8 cellular contexts compared by ENCODE assay signal in the genomic region with DNA sequence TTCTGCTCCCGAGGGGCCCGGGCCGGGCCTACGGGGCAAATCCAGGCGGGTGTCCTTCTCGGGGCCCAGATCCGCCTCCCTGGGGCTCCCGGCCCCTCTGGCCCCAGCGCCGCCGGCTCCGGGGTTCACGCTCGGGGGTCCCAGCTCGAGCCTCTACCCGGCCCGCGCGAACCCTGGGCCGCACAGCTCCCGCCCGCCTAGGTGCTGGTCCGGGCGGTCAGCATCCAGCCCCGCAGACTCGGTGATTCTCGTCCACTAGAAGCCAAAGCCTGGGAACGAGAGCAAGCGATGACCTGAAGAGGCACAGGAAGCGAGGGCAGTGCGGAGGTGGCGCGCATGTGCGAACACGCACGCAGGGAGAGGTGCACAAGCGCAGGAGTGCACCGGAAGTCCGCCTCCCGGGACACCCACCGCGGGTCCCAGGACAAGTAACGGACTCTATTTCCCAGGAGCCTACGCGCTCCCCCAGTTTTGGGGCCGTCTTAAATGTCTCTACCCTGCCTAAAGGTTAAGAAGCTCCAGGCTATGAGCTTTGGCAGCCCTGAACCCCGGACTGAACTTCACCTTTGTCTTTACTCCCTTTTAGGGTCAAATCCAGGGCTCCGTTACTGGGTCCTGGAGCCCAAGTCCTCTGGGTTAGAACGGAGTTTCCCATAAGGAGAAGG. TPM values are rescaled to one million over a fixed set of nuclear protein-coding genes. Genes with fewer than 3 reads are reported as not detected.
DNase-seq lines count a peak whose midpoint lies in the region; ATAC-seq, FAIRE-seq and TF ChIP-seq lines count a peak whose summit lies in the region.
"Not testable (repeated sequence)": the region's sequence is repeated elsewhere in the genome, so short reads cannot be mapped to it uniquely, and the experiment has no call there.

Gene POM121C, minus strand, starts transcription at position 321 of the 665 bp plus-strand sequence. CDS start 44,803 bp downstream, outside the sequence.

- TF ChIP-seq RAD21 in H1 (IDR thresholded peaks at IDR 0.05 in 1 of 2, conservative IDR thresholded peaks at IDR 0.05 in 1 of 2; ENCODE audit: low read depth in 2 of 2, low read length in 2 of 2): not testable (repeated sequence)

- not testable (repeated sequence) for H4K8ac ChIP-seq in H1 (ENCODE audit: extremely low read depth, insufficient read depth, low read length)

- H2AK5ac ChIP-seq in H1 (ENCODE audit: low read depth, low read length): not testable (repeated sequence)

- not testable (repeated sequence) for TF ChIP-seq EP300 in H1 (IDR thresholded peaks at IDR 0.05; ENCODE audit: borderline replicate concordance in 1 of 2, low read depth in 2 of 2, low read length in 2 of 2)

- 0 out of 2 replicates have a peak within 1 kb of the TSS, but pooled peaks have one; percentile 78 for H2BK5ac ChIP-seq in H1 (ENCODE audit: low read depth, low read length)

- POLR2A ChIA-PET in H1 (lab: Charles Lee; ENCODE audit: partially characterized antibody): interaction anchor here (0.7 to 1.3 kb wide), 3 partner anchors 45 to 158 kb away, joined by 3 to 6 read pairs (median 4); no protein-coding TSS in a partner anchor

- H3K23ac ChIP-seq in H1 (ENCODE audit: insufficient read length): not testable (repeated sequence)

- not testable (repeated sequence) for H3K23me2 ChIP-seq in H1 (ENCODE audit: low read depth, low read length)

- H3K4me1 ChIP-seq in H1 (replicated peaks in 1 of 4; ENCODE audit: control insufficient read depth in 3 of 4, insufficient read depth in 4 of 4, low read length in 3 of 4): not testable (repeated sequence)

- H2BK20ac ChIP-seq in H1 (ENCODE audit: low read length): not testable (repeated sequence)

- H3K56ac ChIP-seq in H1 (replicated peaks; ENCODE audit: insufficient read length, low read depth, low read length): not testable (repeated sequence)

- DNase-seq in COLO829 (ENCODE audit: low spot score) (peak; percentile 81), HT1080 (ENCODE audit: low read depth) (peak; percentile 87), NOMO-1 treated with DMSO at 0.1 percent for 48 hours (lab: John Stamatoyannopoulos, UW; ENCODE audit: unreplicated experiment) (peak; percentile 84), H1 (ENCODE audit: low read depth in 1 of 2, low spot score in 2 of 2) (peak; percentile 91 to 92), mesenteric fat pad (ENCODE audit: low spot score) (peak; percentile 97)
- DNase-seq in activated CD8-positive, alpha-beta memory T cell treated with anti-CD3 and anti-CD28 coated beads for 4 hours (ENCODE audit: low read depth in 2 of 2): peak; percentile 77 to 81
- peak; percentile 66 for DNase-seq in stimulated activated CD8-positive, alpha-beta memory T cell treated with anti-CD3 and anti-CD28 coated beads, Interleukin-15, amount 100 ng/mL, for 1 hour (ENCODE audit: low read depth)

- peak within 1 kb of the TSS; percentile 60; the same call in 1 of the 2 replicates for H3K18ac ChIP-seq in H1 (ENCODE audit: extremely low read depth, low read length)

- TF ChIP-seq POLR2A in H1 (IDR thresholded peaks at IDR 0.05; ENCODE audit: control extremely low read depth in 1 of 2, low read depth in 2 of 2, low read length in 2 of 2): peak; percentile 39 to 51; a peak in 2 of 3 replicates

- FAIRE-seq in H1 (lab: Jason Lieb, UNC): not testable (repeated sequence)

- not testable (repeated sequence) for H3K14ac ChIP-seq in H1 (ENCODE audit: insufficient read length)

- H3K4me3 ChIP-seq in H1 (ENCODE audit: extremely low read depth in 1 of 4, insufficient read depth in 2 of 4, low read depth in 3 of 4, low read length in 4 of 4): peak within 1 kb of the TSS; percentile 64 to 90 (median 77)

- not testable (repeated sequence) for H4K91ac ChIP-seq in H1 (replicated peaks; ENCODE audit: insufficient read length, low read length)

- not testable (repeated sequence) for H2AFZ ChIP-seq in H1 (ENCODE audit: low read length)

- H3K4me2 ChIP-seq in H1 (ENCODE audit: insufficient read depth in 1 of 2, low read depth in 2 of 2, low read length in 2 of 2): peak within 1 kb of the TSS; percentile 71 to 75

- peak within 1 kb of the TSS; percentile 51 to 80 (median 72); a peak in 6 of 7 replicates for H3K9ac ChIP-seq in H1 (replicated peaks in 1 of 4; ENCODE audit: extremely low read depth in 1 of 4, low read depth in 3 of 4, low read length in 3 of 4)

- not testable (repeated sequence) for H2BK15ac ChIP-seq in H1 (ENCODE audit: low read length)

- H4K20me1 ChIP-seq in H1 (replicated peaks in 1 of 2; ENCODE audit: control insufficient read depth in 1 of 2, insufficient read depth in 2 of 2, low read length in 2 of 2): not testable (repeated sequence)

- not testable (repeated sequence) for H2BK12ac ChIP-seq in H1 (ENCODE audit: low read depth, low read length)

- WGBS in H1 (ENCODE audit: extremely low coverage in 1 of 2, insufficient coverage in 1 of 2, insufficient read length in 1 of 2, insufficient replicate concordance in 2 of 2, low coverage in 1 of 2, low lambda C conversion rate in 2 of 2, missing lambda C conversion rate in 1 of 2), 2 experiments: 3% methylated on average over 39 of the region's 49 CpGs; no CpG with 5 or more reads in 1 of the 2 experiments

- H3K27ac ChIP-seq in H1 (ENCODE audit: low read depth, low read length): not testable (repeated sequence)

- H3K36me3 ChIP-seq in H1 (ENCODE audit: control insufficient read depth in 2 of 4, insufficient read depth in 4 of 4, low read length in 3 of 4): not testable (repeated sequence)

- not testable (repeated sequence) for H3K9me3 ChIP-seq in H1 (ENCODE audit: insufficient read depth in 2 of 2, low read depth in 1 of 2, low read length in 1 of 2)

- not testable (repeated sequence) for H2BK120ac ChIP-seq in H1 (replicated peaks; ENCODE audit: low read depth, low read length)

- H3K4ac ChIP-seq in H1 (replicated peaks; ENCODE audit: insufficient read length, low read depth, low read length): not testable (repeated sequence)

- TF ChIP-seq CTCF in H1 (IDR thresholded peaks at IDR 0.05; ENCODE audit: control extremely low read depth in 1 of 3, insufficient read depth in 1 of 3, low read depth in 1 of 3, low read length in 3 of 3): not testable (repeated sequence)

- CTCF ChIA-PET in H1 (lab: Charles Lee; ENCODE audit: partially characterized antibody): not testable (repeated sequence)

- not testable (repeated sequence) for H3K27me3 ChIP-seq in H1 (replicated peaks in 1 of 4; ENCODE audit: control insufficient read depth in 3 of 4, extremely low read depth in 1 of 4, insufficient read depth in 3 of 4, low read length in 3 of 4)

- H3K79me1 ChIP-seq in H1 (ENCODE audit: low read depth, low read length): not testable (repeated sequence)

- ATAC-seq in GM21367 (IDR thresholded peaks at IDR 0.05; ENCODE audit: unreplicated experiment): peak; percentile 97

- not testable (repeated sequence) for H3K79me2 ChIP-seq in H1 (ENCODE audit: control insufficient read depth in 1 of 2, insufficient read depth in 2 of 2, low read length in 2 of 2)

- H4K5ac ChIP-seq in H1 (ENCODE audit: insufficient read length, low read depth, low read length): peak within 1 kb of the TSS; percentile 76

TF ChIP-seq in H1, 55 proteins besides CTCF, POLR2A, EP300 and RAD21:
- TF ChIP-seq TCF12 (IDR thresholded peaks at IDR 0.05; ENCODE audit: low read depth, low read length) (0 out of 2 replicates have a peak, but pooled peaks have one; percentile 16), KDM4A (IDR thresholded peaks at IDR 0.05; ENCODE audit: low read depth, low read length, severe bottlenecking) (peak; percentile 48), SIX5 (IDR thresholded peaks at IDR 0.05; ENCODE audit: low read depth, low read length) (0 out of 2 replicates have a peak, but pooled peaks have one; percentile 28), PHF8 (conservative IDR thresholded peaks at IDR 0.05; ENCODE audit: low read depth, low read length) (peak; percentile 66), NRF1 (IDR thresholded peaks at IDR 0.05; ENCODE audit: low read depth, low read length) (peak; percentile 62), POLR2AphosphoS5 (IDR thresholded peaks at IDR 0.05; ENCODE audit: low read depth, low read length) (peak; percentile 90), TBP (IDR thresholded peaks at IDR 0.05; ENCODE audit: low read depth, low read length) (peak; percentile 50), SP1 (IDR thresholded peaks at IDR 0.05; ENCODE audit: low read depth, low read length) (peak; percentile 44; the same call in 1 of the 2 replicates), TAF1 (IDR thresholded peaks at IDR 0.05; ENCODE audit: low read depth, low read length) (peak; percentile 54; the same call in 1 of the 2 replicates), MAX (IDR thresholded peaks at IDR 0.05) (peak; percentile 74), GABPA (IDR thresholded peaks at IDR 0.05; ENCODE audit: borderline replicate concordance, insufficient read depth, low read length) (peak; percentile 85; the same call in 1 of the 2 replicates), KDM1A (IDR thresholded peaks at IDR 0.05; ENCODE audit: borderline replicate concordance, low read length) (peak; percentile 57; the same call in 1 of the 2 replicates)

RNA-seq across cellular contexts. Expression of gene POM121C, which starts in this region (rescaled TPM):
- 7.5 and 12.0 TPM in 2 replicates for total RNA-seq in HT1080 (2014; rRNA removed; shearing (Covaris generic))
- 34.5 and 40.4 TPM in 2 replicates for polyA plus RNA-seq in HT1080 (2015; cell fraction: cytosol; rRNA removed)
- 42.0 and 49.1 TPM in 2 replicates for polyA plus RNA-seq in HT1080 (2015; cell fraction: nucleus; rRNA removed)
- total RNA-seq in H1 (2021; fragmentation: NEBNext Ultra II Directional; extraction: Animal tissue kit (Norgen Biotek cat#: 25700)): 56.8 and 58.0 TPM in 2 replicates
- polyA plus RNA-seq in H1 (2011; rRNA removed): 16.5 and 21.1 TPM in 2 replicates
- polyA plus RNA-seq in H1 (2011; cell fraction: cytosol; rRNA removed): 9.8 TPM
- polyA plus RNA-seq in H1 (2011; cell fraction: nucleus; rRNA removed): 25.6 TPM
- 41.5 to 55.3 TPM (median 53.1 TPM) in 4 replicates for polyA plus RNA-seq in H1 (2012, experiment 1 of 2)
- 31.0 TPM for polyA plus RNA-seq in H1 (2012, experiment 2 of 2)
- 48.3 TPM for polyA plus RNA-seq in H1 (2013, experiment 1 of 2)
- polyA plus RNA-seq in H1 (2013, experiment 2 of 2): 55.3 TPM
- polyA minus RNA-seq in H1 (2011; rRNA and poly(A)+ RNA removed): 35.7 and 36.2 TPM in 2 replicates
- polyA minus RNA-seq in H1 (2011; cell fraction: cytosol; rRNA and poly(A)+ RNA removed): 18.9 TPM
- 19.5 TPM for polyA minus RNA-seq in H1 (2011; cell fraction: nucleus; rRNA and poly(A)+ RNA removed)
- 46.5 TPM for total RNA-seq in mesenteric fat pad
